10 cellular contexts compared by ENCODE assay signal in the genomic region with DNA sequence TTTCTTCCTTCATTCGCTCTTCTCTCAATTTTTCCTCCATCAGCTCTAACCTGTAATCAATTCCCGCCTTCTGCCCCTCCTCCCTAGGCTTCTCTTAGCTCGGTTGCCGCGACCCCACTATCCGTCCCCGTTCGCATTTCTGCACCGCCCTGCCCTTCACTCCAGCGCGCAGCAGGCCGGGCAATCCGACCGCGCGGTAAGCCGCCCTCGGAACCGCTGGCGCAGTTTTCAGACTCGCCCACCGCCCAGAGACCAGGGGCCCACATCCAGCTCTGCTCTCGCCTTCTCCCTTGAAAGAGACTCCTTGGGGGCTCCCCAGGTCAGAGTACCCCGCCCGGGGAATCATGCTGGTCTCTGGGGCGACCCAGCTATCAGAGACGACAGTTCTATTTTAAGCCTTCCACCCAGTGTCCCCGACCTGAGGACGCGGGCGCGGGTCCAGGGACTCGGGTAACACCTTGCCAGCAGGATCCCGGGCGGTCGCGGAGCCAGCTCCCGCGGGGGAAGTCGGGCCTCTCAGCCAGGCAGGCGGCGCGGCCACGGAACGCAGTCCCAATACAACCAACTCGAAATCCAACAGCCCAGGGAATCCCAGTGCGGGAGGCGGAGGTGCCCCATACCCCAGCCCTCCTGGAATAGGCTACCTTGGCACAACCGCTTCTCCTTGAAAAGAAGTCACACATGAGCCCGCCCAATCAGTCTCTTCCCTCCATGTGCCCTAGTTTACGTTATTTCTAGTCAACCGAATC. TPM values are rescaled to one million over a fixed set of nuclear protein-coding genes. Genes with fewer than 3 reads are reported as not detected.
DNase-seq lines count a peak whose midpoint lies in the region; ATAC-seq and TF ChIP-seq lines count a peak whose summit lies in the region.
"Had no signal": no experiment of that assay in that cellular context is flagged by ENCODE, and none has a peak within 500 bp of the region (broad histone marks: within the 10 kb centered on the region; RNA-seq: fewer than 3 reads in every experiment).

No MANE protein-coding gene starts in this region.

- POLR2A ChIA-PET in SK-N-SH (lab: Yijun Ruan, JAX) = no interaction called here

- no peak overlapping the region for H2BK12ac ChIP-seq in neuronal stem cell (ENCODE audit: low read length)

- H3K79me2 ChIP-seq in SK-N-SH (ENCODE audit: insufficient read depth) = no peaks in the 10 kb centered on the region

- peak overlapping the region; percentile 49 for H2BK15ac ChIP-seq in neuronal stem cell (ENCODE audit: low read length)

- peak overlapping the region; percentile 85 for H3K18ac ChIP-seq in neuronal stem cell (ENCODE audit: low read length)

- no peak for ATAC-seq in GM19395 (IDR thresholded peaks at IDR 0.05; ENCODE audit: unreplicated experiment)
- no peak for ATAC-seq in GM18861 (IDR thresholded peaks at IDR 0.05; ENCODE audit: unreplicated experiment)
- no peak for ATAC-seq in HG03469 (IDR thresholded peaks at IDR 0.05; ENCODE audit: unreplicated experiment)
- ATAC-seq: GM12878 had no signal

- DNase-seq in AG20443 (ENCODE audit: low spot score) (peak; percentile 64), SK-N-SH (peak; percentile 16), foreskin fibroblast (peak in 1 of 2 donors; percentile 53), neuronal stem cell (ENCODE audit: low spot score) (peak; percentile 24), amygdala (lab: John Stamatoyannopoulos, UW) (no peak)
- DNase-seq: KG1 had no signal

- 14% methylated on average over 35 of the region's 52 CpGs for WGBS in SK-N-SH (ENCODE audit: low lambda C conversion rate)
- WGBS in neuronal stem cell (ENCODE audit: extremely low coverage in 2 of 2, insufficient read length in 2 of 2, insufficient replicate concordance in 1 of 2), 2 donors = no CpG with 5 or more reads among the region's 52 CpGs

- H2BK5ac ChIP-seq in neuronal stem cell (ENCODE audit: low read length) = peak overlapping the region; percentile 66

- H2AFZ ChIP-seq in SK-N-SH (ENCODE audit: low read depth) (peak overlapping the region; percentile 87; the same call in 1 of the 2 replicates), neuronal stem cell (ENCODE audit: low read length) (no peak overlapping the region)

- H4K20me1 ChIP-seq in SK-N-SH (ENCODE audit: insufficient read depth) = no peaks in the 10 kb centered on the region

- H3K14ac ChIP-seq in neuronal stem cell (ENCODE audit: low read length) = peak overlapping the region; percentile 31

- H4K91ac ChIP-seq in neuronal stem cell (ENCODE audit: low read depth, low read length, poor library complexity) = no peak overlapping the region

- TF ChIP-seq RAD21 in SK-N-SH (IDR thresholded peaks at IDR 0.05; ENCODE audit: low read length) = no peak

- peak overlapping the region; percentile 26; the same call in 1 of the 2 replicates for H3K9ac ChIP-seq in SK-N-SH
- peak overlapping the region; percentile 51 for H3K9ac ChIP-seq in neuronal stem cell (ENCODE audit: low read depth, low read length, poor library complexity)

- H4K8ac ChIP-seq in neuronal stem cell (ENCODE audit: low read depth, low read length) = no peak overlapping the region

- H3K9me2 ChIP-seq in SK-N-SH = no peaks in the 10 kb centered on the region

- peaks cover 8% of the 10 kb centered on the region for H3F3A ChIP-seq in SK-N-SH (replicated peaks; ENCODE audit: insufficient read depth)

- H3K4me1 ChIP-seq in SK-N-SH (ENCODE audit: control insufficient read depth in 1 of 2, insufficient read depth in 2 of 2, low read depth in 1 of 2, low read length in 1 of 2) (no peaks in the 10 kb centered on the region), neuronal stem cell (ENCODE audit: control insufficient read depth in 2 of 2, insufficient read depth in 1 of 2, low read depth in 1 of 2, low read length in 2 of 2) (peaks cover 0 to 5% of the 10 kb centered on the region in 2 donors)

- H3K4me3 ChIP-seq in SK-N-SH (ENCODE audit: low read depth in 2 of 2, low read length in 1 of 2) (peak overlapping the region; percentile 23 to 50; a peak in 3 of 4 replicates), foreskin fibroblast (ENCODE audit: low read depth in 1 of 2, low read length in 2 of 2) (peak overlapping the region; percentile 47 to 53), neuronal stem cell (ENCODE audit: low read length in 2 of 2) (peak overlapping the region in 1 of 2 donors; percentile 81)
- H3K4me3 ChIP-seq: GM12878 had no signal

- CTCF ChIA-PET in SK-N-SH (lab: Yijun Ruan, JAX) = no interaction called here

- H3K23ac ChIP-seq in neuronal stem cell (ENCODE audit: low read depth, low read length, poor library complexity) = peak overlapping the region; percentile 73

- H3K9me3 ChIP-seq in SK-N-SH (no peaks in the 10 kb centered on the region), neuronal stem cell (replicated peaks in 1 of 2; ENCODE audit: control insufficient read depth in 2 of 2, insufficient read depth in 1 of 2, low read depth in 1 of 2, low read length in 2 of 2) (no peaks in the 10 kb centered on the region)

- H3K36me3 ChIP-seq in SK-N-SH (replicated peaks in 1 of 2; ENCODE audit: control insufficient read depth in 1 of 2, insufficient read depth in 2 of 2, low read length in 1 of 2) (no peaks in the 10 kb centered on the region), neuronal stem cell (replicated peaks in 1 of 2; ENCODE audit: control insufficient read depth in 2 of 2, insufficient read depth in 2 of 2, low read length in 2 of 2) (no peaks in the 10 kb centered on the region)

- no peak for TF ChIP-seq EP300 in SK-N-SH (IDR thresholded peaks at IDR 0.05; ENCODE audit: borderline replicate concordance in 1 of 2, low read depth in 1 of 2, low read length in 1 of 2)

- H3K4ac ChIP-seq in neuronal stem cell (ENCODE audit: low read length) = no peak overlapping the region

- H3K27ac ChIP-seq in SK-N-SH (ENCODE audit: low read depth in 2 of 2, low read length in 1 of 2) (no peak overlapping the region), neuronal stem cell (replicated peaks; ENCODE audit: low read length) (no peak overlapping the region)

- H2AK5ac ChIP-seq in neuronal stem cell (ENCODE audit: low read depth, low read length) = no peak overlapping the region

- no peak overlapping the region for H2BK120ac ChIP-seq in neuronal stem cell (ENCODE audit: low read depth, low read length)

- H3K27me3 ChIP-seq in SK-N-SH (ENCODE audit: insufficient read depth) (no peaks in the 10 kb centered on the region), neuronal stem cell (ENCODE audit: control insufficient read depth in 3 of 3, insufficient read depth in 3 of 3, low read depth in 1 of 3, low read length in 3 of 3) (peaks cover 6 to 35% (median 20%) of the 10 kb centered on the region in 3 experiments)

- H3K4me2 ChIP-seq in SK-N-SH = peak overlapping the region; percentile 65
- H3K4me2 ChIP-seq in neuronal stem cell (ENCODE audit: insufficient read depth, low read length, poor library complexity, severe bottlenecking) = peak overlapping the region; percentile 93

- TF ChIP-seq CTCF in SK-N-SH (IDR thresholded peaks at IDR 0.05) (no peak), foreskin fibroblast (IDR thresholded peaks at IDR 0.05; ENCODE audit: low read depth, low read length) (no peak)

- H3K79me1 ChIP-seq in neuronal stem cell (ENCODE audit: low read depth, low read length) = no peaks in the 10 kb centered on the region

TF ChIP-seq in SK-N-SH, 30 proteins besides CTCF, POLR2A, EP300 and RAD21 (continues in another document):
- no peak for TF ChIP-seq TAF1 (IDR thresholded peaks at IDR 0.05; ENCODE audit: borderline replicate concordance, low read depth, low read length)
- no peak for TF ChIP-seq REST (IDR thresholded peaks at IDR 0.05; ENCODE audit: low read depth, low read length)
- TF ChIP-seq, protein P1, sequence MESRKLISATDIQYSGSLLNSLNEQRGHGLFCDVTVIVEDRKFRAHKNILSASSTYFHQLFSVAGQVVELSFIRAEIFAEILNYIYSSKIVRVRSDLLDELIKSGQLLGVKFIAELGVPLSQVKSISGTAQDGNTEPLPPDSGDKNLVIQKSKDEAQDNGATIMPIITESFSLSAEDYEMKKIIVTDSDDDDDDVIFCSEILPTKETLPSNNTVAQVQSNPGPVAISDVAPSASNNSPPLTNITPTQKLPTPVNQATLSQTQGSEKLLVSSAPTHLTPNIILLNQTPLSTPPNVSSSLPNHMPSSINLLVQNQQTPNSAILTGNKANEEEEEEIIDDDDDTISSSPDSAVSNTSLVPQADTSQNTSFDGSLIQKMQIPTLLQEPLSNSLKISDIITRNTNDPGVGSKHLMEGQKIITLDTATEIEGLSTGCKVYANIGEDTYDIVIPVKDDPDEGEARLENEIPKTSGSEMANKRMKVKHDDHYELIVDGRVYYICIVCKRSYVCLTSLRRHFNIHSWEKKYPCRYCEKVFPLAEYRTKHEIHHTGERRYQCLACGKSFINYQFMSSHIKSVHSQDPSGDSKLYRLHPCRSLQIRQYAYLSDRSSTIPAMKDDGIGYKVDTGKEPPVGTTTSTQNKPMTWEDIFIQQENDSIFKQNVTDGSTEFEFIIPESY (IDR thresholded peaks at IDR 0.05; ENCODE audit: borderline replicate concordance, low read depth) = no peak

RNA-seq across cellular contexts. Expression of gene SLC38A4, which starts 5.7 kb away (rescaled TPM):
- 66.7 and 89.3 TPM in 2 replicates for polyA plus RNA-seq in SK-N-SH (2012; rRNA removed)
- 94.3 and 104 TPM in 2 replicates for polyA plus RNA-seq in SK-N-SH (2012; cell fraction: cytosol; rRNA removed)
- 42.3 and 91.6 TPM in 2 replicates for polyA plus RNA-seq in SK-N-SH (2012; cell fraction: nucleus; rRNA removed)
- polyA plus RNA-seq in neuronal stem cell (2013, experiment 1 of 2) = 12.0 TPM
- 12.5 TPM for polyA plus RNA-seq in neuronal stem cell (2013, experiment 2 of 2)

Comparison
In these comparisons a context has a peak if more than half of its experiments do, and no peak if none do; other contexts are left out.
1. DNase-seq: peak in AG20443 (single experiment), SK-N-SH (single experiment) and neuronal stem cell (single experiment); none in amygdala (0 of 56).